Comparison of ENCODE assay signal across 5 cellular contexts in the genomic region with DNA sequence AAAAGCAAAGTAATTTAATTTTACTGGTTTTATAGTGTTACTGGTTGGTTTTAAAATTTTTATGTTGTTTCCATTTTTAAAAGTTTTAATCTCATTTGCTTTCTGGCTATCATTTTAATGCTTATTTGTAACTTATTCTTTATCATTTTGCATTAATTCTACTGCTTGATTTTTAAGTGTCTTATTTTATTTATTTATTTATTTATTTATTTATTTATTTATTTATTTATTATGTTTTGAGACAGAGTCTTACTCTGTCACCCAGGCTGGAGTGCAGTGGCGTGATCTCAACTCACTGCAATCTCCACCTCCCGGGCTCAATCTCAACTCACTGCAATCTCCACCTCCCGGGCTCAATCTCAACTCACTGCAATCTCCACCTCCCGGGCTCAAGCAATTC.
DNase-seq lines count a peak whose midpoint lies in the region; ATAC-seq, FAIRE-seq and TF ChIP-seq lines count a peak whose summit lies in the region.
"Not testable (repeated sequence)": the region's sequence is repeated elsewhere in the genome, so short reads cannot be mapped to it uniquely, and the experiment has no call there.

No MANE protein-coding gene starts in this region.

- not testable (repeated sequence) for H3K27me3 Mint-ChIP-seq in WTC11 (ENCODE audit: low read depth)

- not testable (repeated sequence) for H3K36me3 ChIP-seq in HEK293 (ENCODE audit: control insufficient read depth in 2 of 2, insufficient read depth in 1 of 2, low read length in 2 of 2)

- not testable (repeated sequence) for TF ChIP-seq RAD21 in A549 (conservative IDR thresholded peaks at IDR 0.05 in 1 of 2, IDR thresholded peaks at IDR 0.05 in 1 of 2)

- H3K9me3 ChIP-seq in A549; HEK293 (ENCODE audit: control insufficient read depth, insufficient read depth, low read depth, low read length): not testable (repeated sequence)

- H3K4me3 ChIP-seq in A549; HEK293 (ENCODE audit: low read depth, low read length): not testable (repeated sequence)

- not testable (repeated sequence) for H3K4me2 ChIP-seq in A549

- not testable (repeated sequence) for H3K27ac ChIP-seq in A549; HEK293 (ENCODE audit: extremely low read depth, low read depth, low read length)

- DNase-seq in A549 (ENCODE audit: low read depth in 1 of 2, low spot score in 1 of 2); RCC 7860 (ENCODE audit: low spot score); WTC11 (ENCODE audit: low spot score): not testable (repeated sequence)

- not testable (repeated sequence) for ATAC-seq in A549, WTC11

- FAIRE-seq in A549 (lab: Jason Lieb, UNC): not testable (repeated sequence)
- peak; percentile 87 for FAIRE-seq in G401.6 (lab: Jason Lieb, UNC)
- FAIRE-seq in RCC 7860 (lab: Jason Lieb, UNC): peak; percentile 12

- 34% methylated on average over 4 of the region's 4 CpGs for WGBS in A549 (ENCODE audit: missing lambda C conversion rate)

- H3K4me3 Mint-ChIP-seq in WTC11: not testable (repeated sequence)

- H3K4me1 Mint-ChIP-seq in WTC11: peaks cover 26% of the 10 kb centered on the region

- H3K4me1 ChIP-seq in A549; HEK293 (ENCODE audit: control insufficient read depth, insufficient read depth, low read length): not testable (repeated sequence)

- CTCF ChIA-PET in A549 (lab: Yijun Ruan, JAX) (interaction anchor here (0.6 to 3.6 kb wide), 2 partner anchors 13 to 299 kb away, joined by 3 to 13 read pairs; no protein-coding TSS in a partner anchor), HEK293 (lab: Yijun Ruan, JAX) (interaction anchor here (0.5 to 8.1 kb wide), 12 partner anchors 9 to 843 kb away, joined by 3 to 115 read pairs (median 5); no protein-coding TSS in a partner anchor), WTC11 (lab: Charles Lee) (interaction anchor here (0.6 to 4.4 kb wide), 7 partner anchors 13 to 282 kb away, joined by 3 to 75 read pairs (median 6); no protein-coding TSS in a partner anchor)

- POLR2A ChIA-PET in A549 (lab: Yijun Ruan, JAX); HEK293 (lab: Yijun Ruan, JAX); WTC11 (lab: Charles Lee): not testable (repeated sequence)

- TF ChIP-seq POLR2A in A549 (IDR thresholded peaks at IDR 0.05; ENCODE audit: low read length): not testable (repeated sequence)

- H3K9me3 Mint-ChIP-seq in WTC11: not testable (repeated sequence)

- not testable (repeated sequence) for TF ChIP-seq EP300 in A549 (IDR thresholded peaks at IDR 0.05)

- not testable (repeated sequence) for TF ChIP-seq CTCF in A549 (IDR thresholded peaks at IDR 0.05); HEK293 (tag by site-specific recombination; IDR thresholded peaks at IDR 0.05); WTC11 (IDR thresholded peaks at IDR 0.05)

- H3K27ac Mint-ChIP-seq in WTC11: not testable (repeated sequence)

- not testable (repeated sequence) for H3K36me3 Mint-ChIP-seq in WTC11

TF ChIP-seq in A549, 52 proteins besides CTCF, POLR2A, EP300 and RAD21:
- TF ChIP-seq ZC3H11A (IDR thresholded peaks at IDR 0.05): peak; percentile 64

TF ChIP-seq in HEK293, 187 proteins besides CTCF, POLR2A, EP300 and RAD21 (continues in another document):
- peak; percentile 33; the same call in 1 of the 2 replicates for TF ChIP-seq ZNF623 (tag by site-specific recombination; IDR thresholded peaks at IDR 0.05)
- peak; percentile 50 for TF ChIP-seq ZBTB11 (tag by site-specific recombination; conservative IDR thresholded peaks at IDR 0.05; ENCODE audit: low read depth)
- peak; percentile 49 for TF ChIP-seq ZNF426 (tag by site-specific recombination; IDR thresholded peaks at IDR 0.05)

TF ChIP-seq in WTC11, 78 proteins besides CTCF, POLR2A, EP300 and RAD21:
- 0 out of 2 replicates have a peak, but pooled peaks have one; percentile 21 for TF ChIP-seq HMGA2 (CRISPR knock-in tag; IDR thresholded peaks at IDR 0.05)
